In the genomic region with DNA sequence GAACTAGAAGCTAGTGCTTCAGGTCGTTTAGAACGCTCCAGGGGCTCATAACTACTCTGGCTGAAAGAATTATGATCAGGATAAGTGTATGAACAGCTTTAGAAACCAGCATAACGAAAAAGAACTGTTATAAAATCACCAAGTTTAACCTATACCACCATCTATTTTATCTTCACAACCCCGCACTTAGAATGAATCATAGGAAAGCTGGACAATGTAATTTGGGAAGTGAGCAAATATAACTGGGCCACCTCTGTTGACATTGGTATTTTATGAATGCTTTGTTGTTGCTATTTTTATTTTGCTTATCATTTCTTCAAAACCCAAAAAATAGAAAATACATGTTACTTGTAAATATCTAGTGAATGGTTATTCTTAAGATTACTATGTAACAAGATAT, we compare ENCODE assay signal across 21 cellular contexts.
DNase-seq lines count a peak whose midpoint lies in the region; ATAC-seq, FAIRE-seq and TF ChIP-seq lines count a peak whose summit lies in the region.
"Had no signal": no experiment of that assay in that cellular context is flagged by ENCODE, and none has a peak within 500 bp of the region (broad histone marks: within the 10 kb centered on the region; RNA-seq: fewer than 3 reads in every experiment).

No MANE protein-coding gene starts in this region.

- H3K9me3 Mint-ChIP-seq in astrocyte (ENCODE audit: unreplicated experiment), result no peaks in the 10 kb centered on the region
- H3K9me3 Mint-ChIP-seq in activated naive CD8-positive, alpha-beta T cell treated with anti-CD3 and anti-CD28 coated beads for 36 hours, result peaks cover 9% of the 10 kb centered on the region

- no peak overlapping the region for H3K4me3 Mint-ChIP-seq in astrocyte (ENCODE audit: unreplicated experiment)
- no peak overlapping the region for H3K4me3 Mint-ChIP-seq in activated naive CD8-positive, alpha-beta T cell treated with anti-CD3 and anti-CD28 coated beads for 36 hours
- H3K4me3 Mint-ChIP-seq: B cell; CD4-positive, alpha-beta T cell; CD8-positive, alpha-beta T cell had no signal

- FAIRE-seq in astrocyte (lab: Jason Lieb, UNC), result no peak
- FAIRE-seq: D721Med, G401.6, GM12891, GM19239 had no signal

- in situ Hi-C loops in gastrocnemius medialis (cut with MboI; ENCODE audit: low sequenced_read_pairs in 4 of 4), result no loop called here

- DNase-seq in astrocyte (ENCODE audit: low read depth) (no peak), gastrocnemius medialis (no peak), smooth muscle cell (lab: John Stamatoyannopoulos, UW; ENCODE audit: unreplicated experiment) (no peak), HK-2 (ENCODE audit: unreplicated experiment) (no peak)
- no peak for DNase-seq in activated naive CD8-positive, alpha-beta T cell treated with anti-CD3 and anti-CD28 coated beads for 36 hours
- DNase-seq: AML-193; Caco-2; Calu3; CD4-positive, alpha-beta T cell; CD8-positive, alpha-beta T cell; DMS79 treated with DMSO at 0.1 percent for 48 hours; GF-D8 had no signal

- H3K4me3 ChIP-seq in astrocyte (ENCODE audit: insufficient read depth, low read depth, low read length) (no peak overlapping the region), gastrocnemius medialis (no peak overlapping the region), smooth muscle cell (no peak overlapping the region)
- H3K4me3 ChIP-seq: A549; BLaER1 treated with 17β-estradiol and CSF1 and Interleukin-3, amounts not matched to agents 10 nM and 100 nM had no signal

- H3K9me3 ChIP-seq in astrocyte (ENCODE audit: insufficient read depth, low read depth, low read length) (no peaks in the 10 kb centered on the region), gastrocnemius medialis (no peaks in the 10 kb centered on the region), smooth muscle cell (replicated peaks; ENCODE audit: low read depth) (no peaks in the 10 kb centered on the region)
- H3K9me3 ChIP-seq: BLaER1 treated with 17β-estradiol and CSF1 and Interleukin-3, amounts not matched to agents 10 nM and 100 nM; Caco-2 had no signal

- peaks cover 30% of the 10 kb centered on the region for H3K4me1 Mint-ChIP-seq in astrocyte (ENCODE audit: low read depth, unreplicated experiment)
- H3K4me1 Mint-ChIP-seq in activated naive CD8-positive, alpha-beta T cell treated with anti-CD3 and anti-CD28 coated beads for 36 hours, result no peaks in the 10 kb centered on the region
- H3K4me1 Mint-ChIP-seq: B cell had no signal

- H3K9ac ChIP-seq in astrocyte (ENCODE audit: low read length), result no peak overlapping the region
- H3K9ac ChIP-seq in smooth muscle cell (ENCODE audit: low read depth), result no peak overlapping the region
- H3K9ac ChIP-seq: BLaER1 treated with 17β-estradiol and CSF1 and Interleukin-3, amounts not matched to agents 10 nM and 100 nM had no signal

- H3K27me3 Mint-ChIP-seq in astrocyte (ENCODE audit: low read depth, unreplicated experiment), result no peaks in the 10 kb centered on the region
- H3K27me3 Mint-ChIP-seq in activated naive CD8-positive, alpha-beta T cell treated with anti-CD3 and anti-CD28 coated beads for 36 hours, result no peaks in the 10 kb centered on the region
- H3K27me3 Mint-ChIP-seq: B cell; CD4-positive, alpha-beta T cell had no signal

- no peaks in the 10 kb centered on the region for H3F3A ChIP-seq in smooth muscle cell (ENCODE audit: low read depth)

- WGBS in smooth muscle cell (ENCODE audit: low lambda C conversion rate), result 75% methylated on average over 4 of the region's 4 CpGs

- H3K4me2 ChIP-seq in astrocyte (ENCODE audit: low read length), result no peak overlapping the region
- H3K4me2 ChIP-seq in smooth muscle cell, result no peak overlapping the region
- H3K4me2 ChIP-seq: A549; BLaER1 treated with 17β-estradiol and CSF1 and Interleukin-3, amounts not matched to agents 10 nM and 100 nM had no signal

- no peaks in the 10 kb centered on the region for H3K36me3 Mint-ChIP-seq in astrocyte (ENCODE audit: low read depth, unreplicated experiment)
- H3K36me3 Mint-ChIP-seq in activated naive CD8-positive, alpha-beta T cell treated with anti-CD3 and anti-CD28 coated beads for 36 hours, result no peaks in the 10 kb centered on the region
- H3K36me3 Mint-ChIP-seq: CD8-positive, alpha-beta T cell had no signal

- H4K20me1 ChIP-seq in astrocyte (ENCODE audit: insufficient read depth, low read length), result no peaks in the 10 kb centered on the region
- no peaks in the 10 kb centered on the region for H4K20me1 ChIP-seq in smooth muscle cell (ENCODE audit: low read depth)
- H4K20me1 ChIP-seq: BLaER1 treated with 17β-estradiol and CSF1 and Interleukin-3, amounts not matched to agents 10 nM and 100 nM had no signal

- no peaks in the 10 kb centered on the region for H3K36me3 ChIP-seq in astrocyte (ENCODE audit: insufficient read depth, low read length)
- no peaks in the 10 kb centered on the region for H3K36me3 ChIP-seq in gastrocnemius medialis
- no peaks in the 10 kb centered on the region for H3K36me3 ChIP-seq in smooth muscle cell (ENCODE audit: low read depth)
- H3K36me3 ChIP-seq: BLaER1 treated with 17β-estradiol and CSF1 and Interleukin-3, amounts not matched to agents 10 nM and 100 nM had no signal

- intact Hi-C loops in gastrocnemius medialis (cut with DNase I; ENCODE audit: low total_unique reads), result no loop called here

- H3K27ac ChIP-seq in astrocyte (ENCODE audit: low read depth, low read length), result no peak overlapping the region
- H3K27ac ChIP-seq in gastrocnemius medialis, result peak overlapping the region in 3 of 4 donors; percentile 24 to 57 (median 45)
- H3K27ac ChIP-seq in smooth muscle cell (ENCODE audit: low read depth), result no peak overlapping the region
- H3K27ac ChIP-seq: 22Rv1; A549; BLaER1 treated with 17β-estradiol and CSF1 and Interleukin-3, amounts not matched to agents 10 nM and 100 nM; C4-2B had no signal

- no peaks in the 10 kb centered on the region for H3K27me3 ChIP-seq in astrocyte (ENCODE audit: insufficient read depth, low read length)
- H3K27me3 ChIP-seq in gastrocnemius medialis, result no peaks in the 10 kb centered on the region
- H3K27me3 ChIP-seq in smooth muscle cell (ENCODE audit: low read depth), result no peaks in the 10 kb centered on the region
- H3K27me3 ChIP-seq: BLaER1 treated with 17β-estradiol and CSF1 and Interleukin-3, amounts not matched to agents 10 nM and 100 nM had no signal

- no peak for TF ChIP-seq CTCF in astrocyte (IDR thresholded peaks at IDR 0.05; ENCODE audit: insufficient read depth, low read depth, low read length)
- TF ChIP-seq CTCF in gastrocnemius medialis (IDR thresholded peaks at IDR 0.05 in 4 of 5, conservative IDR thresholded peaks at IDR 0.05 in 1 of 5), result no peak
- no peak for TF ChIP-seq CTCF in smooth muscle cell (IDR thresholded peaks at IDR 0.05; ENCODE audit: borderline replicate concordance, insufficient read depth, poor library complexity, severe bottlenecking)

- H2AFZ ChIP-seq in astrocyte (ENCODE audit: low read depth, low read length) (no peak overlapping the region), smooth muscle cell (ENCODE audit: low read depth) (peak overlapping the region; percentile 3)

- peak in 1 of 2 donors; percentile 21 for ATAC-seq in gastrocnemius medialis
- ATAC-seq: A549; CD8-positive, alpha-beta T cell had no signal

- TF ChIP-seq POLR2A in gastrocnemius medialis (IDR thresholded peaks at IDR 0.05), result no peak

- H3K4me1 ChIP-seq in astrocyte (ENCODE audit: insufficient read depth, low read length), result no peaks in the 10 kb centered on the region
- peaks cover 0 to 6% of the 10 kb centered on the region in 2 donors for H3K4me1 ChIP-seq in gastrocnemius medialis
- H3K4me1 ChIP-seq in smooth muscle cell (ENCODE audit: low read depth), result no peaks in the 10 kb centered on the region
- H3K4me1 ChIP-seq: A549; BLaER1 treated with 17β-estradiol and CSF1 and Interleukin-3, amounts not matched to agents 10 nM and 100 nM; Caco-2 had no signal

- H3K79me2 ChIP-seq in astrocyte (ENCODE audit: insufficient read depth, low read length) (no peaks in the 10 kb centered on the region), smooth muscle cell (ENCODE audit: low read depth) (no peaks in the 10 kb centered on the region)

- H3K27ac Mint-ChIP-seq in astrocyte (ENCODE audit: unreplicated experiment), result peak overlapping the region; percentile 3
- no peak overlapping the region for H3K27ac Mint-ChIP-seq in activated naive CD8-positive, alpha-beta T cell treated with anti-CD3 and anti-CD28 coated beads for 36 hours
- H3K27ac Mint-ChIP-seq: B cell; CD4-positive, alpha-beta T cell; CD8-positive, alpha-beta T cell had no signal

Comparison
In these comparisons a context has a peak if more than half of its experiments do, and no peak if none do; other contexts are left out.
1. H3K27ac ChIP-seq: peak in gastrocnemius medialis (3 of 4); none in astrocyte (single experiment) and smooth muscle cell (single experiment).